Comparison of ENCODE assay signal across 9 cellular contexts in genomic region chr5:132215329-132215728, GRCh38.
DNase-seq lines count a peak whose midpoint lies in the region; ATAC-seq lines count a peak whose summit lies in the region.
"Had no signal": no experiment of that assay in that cellular context is flagged by ENCODE, and none has a peak within 500 bp of the region (broad histone marks: within the 10 kb centered on the region; RNA-seq: fewer than 3 reads in every experiment).

No MANE protein-coding gene starts in this region.

- H3K4me3 Mint-ChIP-seq in stimulated activated effector memory CD8-positive, alpha-beta T cell treated with anti-CD3 and anti-CD28 coated beads, Interleukin-12 subunit alpha, Interleukin-12 subunit beta, amount 100 ng/mL, for 72 hours = no peak overlapping the region
- H3K4me3 Mint-ChIP-seq: memory B cell had no signal

- no peaks in the 10 kb centered on the region for H3K9me3 Mint-ChIP-seq in stimulated activated effector memory CD8-positive, alpha-beta T cell treated with anti-CD3 and anti-CD28 coated beads, Interleukin-12 subunit alpha, Interleukin-12 subunit beta, amount 100 ng/mL, for 72 hours
- H3K9me3 Mint-ChIP-seq: memory B cell had no signal

- H3K36me3 Mint-ChIP-seq in stimulated activated effector memory CD8-positive, alpha-beta T cell treated with anti-CD3 and anti-CD28 coated beads, Interleukin-12 subunit alpha, Interleukin-12 subunit beta, amount 100 ng/mL, for 72 hours = peaks cover 12% of the 10 kb centered on the region
- H3K36me3 Mint-ChIP-seq: memory B cell had no signal

- intact Hi-C loops in posterior cingulate gyrus (cut with DNase I) = no loop called here

- no peak for ATAC-seq in GM21717 (IDR thresholded peaks at IDR 0.05; ENCODE audit: unreplicated experiment)
- no peak for ATAC-seq in stimulated activated effector memory CD8-positive, alpha-beta T cell treated with anti-CD3 and anti-CD28 coated beads, Interleukin-12 subunit alpha, Interleukin-12 subunit beta, amount 100 ng/mL, for 72 hours
- no peak for ATAC-seq in HG02610 (IDR thresholded peaks at IDR 0.05; ENCODE audit: unreplicated experiment)

- peak; percentile 96 for DNase-seq in DMS 273 (lab: John Stamatoyannopoulos, UW; ENCODE audit: unreplicated experiment)
- DNase-seq in SW480 (ENCODE audit: low spot score) = peak; percentile 33
- peak; percentile 81 for DNase-seq in globus pallidus (ENCODE audit: low spot score)
- DNase-seq in posterior cingulate gyrus = peak; percentile 65 to 97 (median 81)
- DNase-seq in stimulated activated effector memory CD8-positive, alpha-beta T cell treated with anti-CD3 and anti-CD28 coated beads, Interleukin-12 subunit alpha, Interleukin-12 subunit beta, amount 100 ng/mL, for 72 hours (ENCODE audit: low spot score in 2 of 2) = no peak
- no peak for DNase-seq in NCI-H1930 (lab: John Stamatoyannopoulos, UW)

- no peaks in the 10 kb centered on the region for H3K4me1 Mint-ChIP-seq in stimulated activated effector memory CD8-positive, alpha-beta T cell treated with anti-CD3 and anti-CD28 coated beads, Interleukin-12 subunit alpha, Interleukin-12 subunit beta, amount 100 ng/mL, for 72 hours
- H3K4me1 Mint-ChIP-seq: memory B cell had no signal

- no peak overlapping the region for H3K27ac Mint-ChIP-seq in stimulated activated effector memory CD8-positive, alpha-beta T cell treated with anti-CD3 and anti-CD28 coated beads, Interleukin-12 subunit alpha, Interleukin-12 subunit beta, amount 100 ng/mL, for 72 hours
- H3K27ac Mint-ChIP-seq: memory B cell had no signal

Comparison
In these comparisons a context has a peak if more than half of its experiments do, and no peak if none do; other contexts are left out.
1. DNase-seq: peak in DMS 273 (single experiment), SW480 (single experiment), globus pallidus (single experiment) and posterior cingulate gyrus (10 of 10); none in stimulated activated effector memory CD8-positive, alpha-beta T cell treated with anti-CD3 and anti-CD28 coated beads, Interleukin-12 subunit alpha, Interleukin-12 subunit beta, amount 100 ng/mL, for 72 hours (0 of 2) and NCI-H1930 (0 of 2).